ENCODE assay signal across 20 cellular contexts in genomic region chr22:29824677-29825076, GRCh38.
"Had no signal": no experiment of that assay in that cellular context is flagged by ENCODE, and none has a peak within 500 bp of the region (broad histone marks: within the 10 kb centered on the region; RNA-seq: fewer than 3 reads in every experiment).

No MANE protein-coding gene starts in this region.

- H3K4me3 ChIP-seq: coronary artery, hepatocyte, left lung, pancreas, uterus had no signal

- DNase-seq: activated CD4-positive, alpha-beta memory T cell treated with anti-CD3 and anti-CD28 coated beads, Interleukin-2, amount 10 ng/mL, durations not matched to agents 7 days and 5 days; activated CD4-positive, alpha-beta T cell treated with anti-CD3 and anti-CD28 coated beads, Interleukin-2, amount 10 ng/mL, durations not matched to agents 24 days and 14 days; activated gamma-delta T cell; activated naive CD4-positive, alpha-beta T cell treated with anti-CD3 and anti-CD28 coated beads, Interleukin-2, amount 50 U/mL, for 16 hours; activated T-cell treated with anti-CD3 and anti-CD28 coated beads, Interleukin-2, amount 50 U/mL, for 72 hours; foreskin keratinocyte; immature natural killer cell; left lung; mammary epithelial cell; midbrain; natural killer cell; pancreas; SK-N-SH; stimulated activated CD4-positive, alpha-beta T cell treated with anti-CD3 and anti-CD28 coated beads, Interleukin-4, amount 100 ng/mL, for 24 hours; stimulated activated naive CD8-positive, alpha-beta T cell treated with anti-CD3 and anti-CD28 coated beads, Interleukin-15, Interleukin-2, amounts not matched to agents 100 U/mL and 50 U/mL, for 24 hours; substantia nigra; trophoblast cell; uterus had no signal

- ATAC-seq: activated T-cell treated with anti-CD3 and anti-CD28 coated beads, Interleukin-2, amount 50 U/mL, for 72 hours; foreskin keratinocyte; left lung; natural killer cell; stimulated activated naive CD8-positive, alpha-beta T cell treated with anti-CD3 and anti-CD28 coated beads, Interleukin-15, Interleukin-2, amounts not matched to agents 100 U/mL and 50 U/mL, for 24 hours had no signal

- H3K4me3 Mint-ChIP-seq: activated CD4-positive, alpha-beta memory T cell treated with anti-CD3 and anti-CD28 coated beads, Interleukin-2, amount 10 ng/mL, durations not matched to agents 7 days and 5 days; activated CD4-positive, alpha-beta T cell treated with anti-CD3 and anti-CD28 coated beads, Interleukin-2, amount 10 ng/mL, durations not matched to agents 24 days and 14 days; activated T-cell treated with anti-CD3 and anti-CD28 coated beads, Interleukin-2, amount 50 U/mL, for 72 hours; immature natural killer cell; natural killer cell had no signal

- H3K27ac Mint-ChIP-seq: activated CD4-positive, alpha-beta memory T cell treated with anti-CD3 and anti-CD28 coated beads, Interleukin-2, amount 10 ng/mL, durations not matched to agents 7 days and 5 days; activated CD4-positive, alpha-beta T cell treated with anti-CD3 and anti-CD28 coated beads, Interleukin-2, amount 10 ng/mL, durations not matched to agents 24 days and 14 days; activated T-cell treated with anti-CD3 and anti-CD28 coated beads, Interleukin-2, amount 50 U/mL, for 72 hours; immature natural killer cell had no signal

- H3K4me1 ChIP-seq: uterus had no signal

- H3K36me3 ChIP-seq: uterus had no signal

- H3K27ac ChIP-seq: foreskin keratinocyte, hepatocyte, left lung, pancreas, uterus had no signal

- H3K9me3 ChIP-seq: left lung, pancreas, SK-N-SH, uterus had no signal

- H3K27me3 Mint-ChIP-seq: activated CD4-positive, alpha-beta memory T cell treated with anti-CD3 and anti-CD28 coated beads, Interleukin-2, amount 10 ng/mL, durations not matched to agents 7 days and 5 days; activated CD4-positive, alpha-beta T cell treated with anti-CD3 and anti-CD28 coated beads, Interleukin-2, amount 10 ng/mL, durations not matched to agents 24 days and 14 days had no signal

- H3K27me3 ChIP-seq: foreskin keratinocyte, hepatocyte, left lung, pancreas, uterus had no signal

- H3K9me3 Mint-ChIP-seq: activated CD4-positive, alpha-beta memory T cell treated with anti-CD3 and anti-CD28 coated beads, Interleukin-2, amount 10 ng/mL, durations not matched to agents 7 days and 5 days; activated CD4-positive, alpha-beta T cell treated with anti-CD3 and anti-CD28 coated beads, Interleukin-2, amount 10 ng/mL, durations not matched to agents 24 days and 14 days; activated T-cell treated with anti-CD3 and anti-CD28 coated beads, Interleukin-2, amount 50 U/mL, for 72 hours; immature natural killer cell; natural killer cell had no signal
